Comparison of ENCODE assay signal across 16 cellular contexts in genomic region chr1:180197231-180197630, GRCh38. TPM values are rescaled to one million over a fixed set of nuclear protein-coding genes. Genes with fewer than 3 reads are reported as not detected.
DNase-seq lines count a peak whose midpoint lies in the region; ATAC-seq and TF ChIP-seq lines count a peak whose summit lies in the region.
"Had no signal": no experiment of that assay in that cellular context is flagged by ENCODE, and none has a peak within 500 bp of the region (broad histone marks: within the 10 kb centered on the region; RNA-seq: fewer than 3 reads in every experiment).

No MANE protein-coding gene starts in this region.

- H3K4me3 Mint-ChIP-seq in Calu3 (ENCODE audit: low read depth, unreplicated experiment) = no peak overlapping the region
- H3K4me3 Mint-ChIP-seq: CD14-positive monocyte; CD4-positive, alpha-beta T cell had no signal

- peaks cover 67% of the 10 kb centered on the region for H3K79me2 ChIP-seq in Loucy (ENCODE audit: insufficient read depth, low read length)
- no peaks in the 10 kb centered on the region for H3K79me2 ChIP-seq in osteoblast (ENCODE audit: insufficient read depth, low read length)

- H4K20me1 ChIP-seq in Loucy (ENCODE audit: insufficient read depth, low read length, poor library complexity, severe bottlenecking) (no peaks in the 10 kb centered on the region), osteoblast (ENCODE audit: insufficient read depth, low read length) (peaks cover 48% of the 10 kb centered on the region)

- no peak for TF ChIP-seq CTCF in Calu3 (IDR thresholded peaks at IDR 0.05; ENCODE audit: unreplicated experiment)
- no peak for TF ChIP-seq CTCF in Loucy (conservative IDR thresholded peaks at IDR 0.05; ENCODE audit: low read length)
- TF ChIP-seq CTCF in osteoblast (IDR thresholded peaks at IDR 0.05; ENCODE audit: extremely low read depth, low read depth, low read length) = no peak
- TF ChIP-seq CTCF in sigmoid colon (IDR thresholded peaks at IDR 0.05) = no peak

- no peaks in the 10 kb centered on the region for H3F3A ChIP-seq in Loucy (ENCODE audit: low read depth)

- no peak overlapping the region for H2AFZ ChIP-seq in Loucy (ENCODE audit: low read length)
- H2AFZ ChIP-seq in osteoblast (ENCODE audit: low read length) = no peak overlapping the region

- peaks cover 59% of the 10 kb centered on the region for H3K4me1 ChIP-seq in Loucy (ENCODE audit: insufficient read depth, low read length, poor library complexity, severe bottlenecking)
- H3K4me1 ChIP-seq in osteoblast (ENCODE audit: insufficient read depth, low read length) = no peaks in the 10 kb centered on the region
- H3K4me1 ChIP-seq in sigmoid colon = no peaks in the 10 kb centered on the region

- WGBS in sigmoid colon, 2 donors = 85% methylated on average over 5 of the region's 5 CpGs

- CTCF ChIA-PET in Calu3 (lab: Charles Lee) = interaction anchor here (0.5 to 1.7 kb wide), 2 partner anchors 9 to 304 kb away, joined by 4 to 5 read pairs; no protein-coding TSS in a partner anchor

- H3K4me1 Mint-ChIP-seq in Calu3 (ENCODE audit: low read depth, unreplicated experiment) = peaks cover 16% of the 10 kb centered on the region
- H3K4me1 Mint-ChIP-seq: CD14-positive monocyte had no signal

- intact Hi-C loops in Calu3 (cut with micrococcal nuclease; ENCODE audit: unreplicated experiment) (no loop called here), sigmoid colon (cut with DNase I) (no loop called here)

- H3K36me3 Mint-ChIP-seq in Calu3 (ENCODE audit: insufficient read depth, unreplicated experiment) = peaks cover 30% of the 10 kb centered on the region

- BruUV-seq in Calu3 (replicated peaks; lab: Mats Ljungman, UMichigan) = TSS peak; percentile 22

- H3K27me3 Mint-ChIP-seq in Calu3 (ENCODE audit: unreplicated experiment) = no peaks in the 10 kb centered on the region
- H3K27me3 Mint-ChIP-seq: CD4-positive, alpha-beta T cell; CD8-positive, alpha-beta memory T cell had no signal

- TF ChIP-seq EP300 in sigmoid colon (IDR thresholded peaks at IDR 0.05) = no peak

- no peaks in the 10 kb centered on the region for H3K9me3 Mint-ChIP-seq in Calu3 (ENCODE audit: low read depth, unreplicated experiment)
- H3K9me3 Mint-ChIP-seq: CD4-positive, alpha-beta T cell; CD8-positive, alpha-beta memory T cell had no signal

- H3K9ac ChIP-seq in Loucy (ENCODE audit: low read depth, low read length, poor library complexity, severe bottlenecking) = peak overlapping the region; percentile 53

- H3K27ac ChIP-seq in osteoblast (ENCODE audit: low read depth, low read length) (no peak overlapping the region), sigmoid colon (no peak overlapping the region)

- H3K36me3 ChIP-seq in Loucy (ENCODE audit: insufficient read depth, low read length) (peaks cover 30% of the 10 kb centered on the region; the same call in 1 of the 2 replicates), osteoblast (ENCODE audit: insufficient read depth, low read length) (peaks cover 63% of the 10 kb centered on the region), sigmoid colon (peaks cover 0 to 38% (median 8%) of the 10 kb centered on the region in 4 donors)

- H3K27me3 ChIP-seq in Loucy (ENCODE audit: insufficient read depth, low read length, poor library complexity, severe bottlenecking) (no peaks in the 10 kb centered on the region), osteoblast (ENCODE audit: insufficient read depth, low read length) (no peaks in the 10 kb centered on the region), sigmoid colon (no peaks in the 10 kb centered on the region)

- peak overlapping the region; percentile 76 for H3K4me2 ChIP-seq in Loucy (ENCODE audit: low read depth, low read length, poor library complexity, severe bottlenecking)
- H3K4me2 ChIP-seq in osteoblast (ENCODE audit: insufficient read depth, low read length) = no peak overlapping the region

- H3K4me3 ChIP-seq in Loucy (ENCODE audit: low read length, poor library complexity, severe bottlenecking) = peak overlapping the region; percentile 44
- H3K4me3 ChIP-seq in osteoblast (ENCODE audit: insufficient read depth, low read length) = no peak overlapping the region
- H3K4me3 ChIP-seq in sigmoid colon = no peak overlapping the region

- no peaks in the 10 kb centered on the region for H3K9me2 ChIP-seq in Loucy (replicated peaks; ENCODE audit: low read depth, low read length)

- no peak overlapping the region for H3K27ac Mint-ChIP-seq in Calu3 (ENCODE audit: unreplicated experiment)
- H3K27ac Mint-ChIP-seq: CD4-positive, alpha-beta T cell had no signal

- no peak for ATAC-seq in GM18505 (IDR thresholded peaks at IDR 0.05; ENCODE audit: unreplicated experiment)

- TF ChIP-seq POLR2A in GM18505 (IDR thresholded peaks at IDR 0.05; ENCODE audit: borderline replicate concordance, extremely low read depth, insufficient read depth, insufficient read length) = no peak
- no peak for TF ChIP-seq POLR2A in sigmoid colon (IDR thresholded peaks at IDR 0.05)

- DNase-seq in Calu3 (no peak), osteoblast (ENCODE audit: insufficient read length, low spot score, missing footprints) (peak; percentile 54), sigmoid colon (no peak), retina (no peak)
- DNase-seq: CD4-positive, alpha-beta T cell; CD8-positive, alpha-beta memory T cell; DMS53; DMS79 treated with DMSO at 0.1 percent for 48 hours; GF-D8; GOT3; HCEC 1CT had no signal

- H3K9me3 ChIP-seq in Loucy (ENCODE audit: insufficient read depth, low read depth, low read length) (no peaks in the 10 kb centered on the region), osteoblast (ENCODE audit: low read depth, low read length) (no peaks in the 10 kb centered on the region), sigmoid colon (no peaks in the 10 kb centered on the region)

RNA-seq across cellular contexts. Expression of gene LHX4, which starts 32.8 kb away (rescaled TPM):
- total RNA-seq in Calu3 (2022) (0.05 and 0.19 TPM in 2 replicates), osteoblast (not detected in 2 replicates), sigmoid colon (not detected)
- under 1 TPM; 0.44 to 0.92 (median 0.60) TPM for polyA plus RNA-seq in sigmoid colon
- total RNA-seq: A673; CD8-positive, alpha-beta memory T cell; G401 had no signal
- polyA plus RNA-seq: CD14-positive monocyte had no signal

RNA-seq across cellular contexts. Expression of gene QSOX1, which starts 42.6 kb away (rescaled TPM):
- total RNA-seq in Calu3 (2022) = 462 and 505 TPM in 2 replicates
- total RNA-seq in osteoblast = 270 and 373 TPM in 2 replicates
- total RNA-seq in sigmoid colon = 100 to 1,000 TPM in 1 of 4 donors, 10 to 100 TPM in 3; 64.5 to 102 (median 78.9) TPM
- polyA plus RNA-seq in sigmoid colon = 100 to 1,000 TPM in 1 of 3 donors, 10 to 100 TPM in 2; 26.4 to 175 (median 27.7) TPM
